ENCODE assay signal across 8 cellular contexts in the genomic region with DNA sequence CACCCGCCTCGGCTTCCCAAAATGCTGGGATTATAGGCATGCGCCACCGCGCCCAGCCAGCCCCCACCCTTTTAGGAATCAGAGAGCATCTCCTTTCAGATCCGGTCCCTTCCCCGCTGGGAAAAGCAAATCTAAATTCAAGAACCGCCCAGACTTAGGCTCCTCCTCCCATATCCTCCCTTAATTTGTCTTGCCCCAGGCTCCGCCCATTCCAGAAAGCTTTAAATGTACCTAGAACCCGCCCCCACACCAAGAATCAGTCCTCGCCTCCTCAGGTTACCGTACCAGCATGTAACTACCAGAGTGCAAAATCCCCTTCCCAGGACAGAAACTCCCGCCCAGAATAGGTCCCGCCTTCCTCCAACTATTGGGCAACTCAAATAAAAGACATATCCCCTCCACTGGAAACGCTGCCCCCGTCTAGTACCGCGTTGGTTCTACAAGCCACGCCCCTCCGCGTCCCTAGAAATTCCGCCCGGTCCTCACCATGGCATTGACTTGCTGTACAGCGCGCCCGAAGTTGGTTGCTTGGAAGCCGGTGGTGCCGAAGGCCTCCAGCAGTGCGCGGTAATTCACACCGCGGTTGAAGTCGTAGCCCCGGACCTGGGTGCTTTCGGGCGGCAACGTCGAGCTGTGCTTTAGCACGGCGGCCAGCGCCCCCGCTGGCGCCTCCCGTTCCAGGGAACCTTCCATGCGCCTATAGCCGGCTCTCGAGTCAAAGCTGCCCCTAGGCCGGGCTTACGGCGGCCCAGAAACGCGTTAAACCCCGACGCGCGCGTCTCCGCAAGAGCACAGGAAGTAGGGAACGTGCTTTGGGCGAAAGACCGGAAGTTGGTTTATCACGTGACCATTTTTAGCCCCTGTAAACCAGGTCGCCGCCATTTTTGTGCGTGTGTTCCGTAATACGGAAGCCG. TPM values are rescaled to one million over a fixed set of nuclear protein-coding genes. Genes with fewer than 3 reads are reported as not detected.
DNase-seq lines count a peak whose midpoint lies in the region; ATAC-seq and TF ChIP-seq lines count a peak whose summit lies in the region.

A gene (minus strand): TSS at position 807 of the 914 bp plus-strand sequence. CDS start 114 bp downstream, at position 693.

- H3K27me3 ChIP-seq in duodenal mucosa (ENCODE audit: control insufficient read depth in 1 of 2, insufficient read depth in 2 of 2, low read length in 2 of 2) (no peaks in the 10 kb centered on the region), right lobe of liver (no peaks in the 10 kb centered on the region)

- TF ChIP-seq CTCF in CD14-positive monocyte (IDR thresholded peaks at IDR 0.05): no peak
- TF ChIP-seq CTCF in right lobe of liver (IDR thresholded peaks at IDR 0.05): no peak

- peak within 1 kb of the TSS; percentile 96 to 98 for H3K4me3 Mint-ChIP-seq in CD14-positive monocyte
- H3K4me3 Mint-ChIP-seq in activated CD4-positive, alpha-beta memory T cell treated with anti-CD3 and anti-CD28 coated beads for 36 hours: peak within 1 kb of the TSS; percentile 95

- DNase-seq in CD14-positive monocyte (ENCODE audit: low spot score) (peak; percentile 94), NCI-H82 treated with DMSO at 0.1 percent for 48 hours (lab: John Stamatoyannopoulos, UW; ENCODE audit: unreplicated experiment) (peak; percentile 100), right lobe of liver (peak; percentile 88 to 95 (median 93))
- peak; percentile 95 for DNase-seq in activated CD4-positive, alpha-beta memory T cell treated with anti-CD3 and anti-CD28 coated beads for 36 hours
- peak; percentile 81 to 92 for DNase-seq in stimulated activated CD4-positive, alpha-beta T cell treated with anti-CD3 and anti-CD28 coated beads, Interleukin-4, amount 100 ng/mL, for 4 hours

- POLR2A ChIA-PET in activated CD4-positive, alpha-beta memory T cell treated with anti-CD3 and anti-CD28 coated beads for 36 hours (lab: Charles Lee): interaction anchor here (0.6 to 2.5 kb wide), 8 partner anchors 9 to 252 kb away, joined by 3 to 12 read pairs (median 4); a partner anchor contains a TSS

- ATAC-seq in GM19397 (IDR thresholded peaks at IDR 0.05; ENCODE audit: unreplicated experiment): peak; percentile 67
- peak; percentile 38 for ATAC-seq in HG03575 (IDR thresholded peaks at IDR 0.05; ENCODE audit: extremely low read depth, insufficient number of reproducible peaks, low FRiP score, unreplicated experiment)
- peak; percentile 78 to 87 (median 84) for ATAC-seq in right lobe of liver

- CTCF ChIA-PET in activated CD4-positive, alpha-beta memory T cell treated with anti-CD3 and anti-CD28 coated beads for 36 hours (lab: Charles Lee): interaction anchor here (0.7 to 1.9 kb wide), 6 partner anchors 10 to 117 kb away, joined by 3 to 9 read pairs (median 4); no protein-coding TSS in a partner anchor

- H3K27ac ChIP-seq in duodenal mucosa (ENCODE audit: low read depth, low read length) (peak within 1 kb of the TSS; percentile 93), right lobe of liver (peak within 1 kb of the TSS; percentile 77 to 93 (median 85))

- peaks cover 31 to 38% of the 10 kb centered on the region in 2 donors for H3K36me3 Mint-ChIP-seq in CD14-positive monocyte
- H3K36me3 Mint-ChIP-seq in activated CD4-positive, alpha-beta memory T cell treated with anti-CD3 and anti-CD28 coated beads for 36 hours: peaks cover 23% of the 10 kb centered on the region

- peak within 1 kb of the TSS; percentile 93 to 99 (median 97) for H3K27ac Mint-ChIP-seq in CD14-positive monocyte
- peak within 1 kb of the TSS; percentile 94 for H3K27ac Mint-ChIP-seq in activated CD4-positive, alpha-beta memory T cell treated with anti-CD3 and anti-CD28 coated beads for 36 hours

- peak; percentile 66 for TF ChIP-seq POLR2A in right lobe of liver (IDR thresholded peaks at IDR 0.05)

- H3K9ac ChIP-seq in duodenal mucosa (ENCODE audit: low read depth in 1 of 2, low read length in 2 of 2): peak within 1 kb of the TSS; percentile 93 to 96

- H3K4me3 ChIP-seq in duodenal mucosa (ENCODE audit: low read depth in 1 of 2, low read length in 2 of 2) (peak within 1 kb of the TSS; percentile 97 to 98), right lobe of liver (peak within 1 kb of the TSS; percentile 85 to 97 (median 94))

- intact Hi-C loops in CD14-positive monocyte (cut with micrococcal nuclease) (loop anchor here in 1 of 2 donors (2.0 to 5.0 kb wide), 2 partner anchors 17 to 56 kb away; a partner anchor contains a TSS), right lobe of liver (cut with DNase I) (no loop called here)
- intact Hi-C loops in activated CD4-positive, alpha-beta memory T cell treated with anti-CD3 and anti-CD28 coated beads for 36 hours (cut with micrococcal nuclease): loop anchor here (1.0 to 5.0 kb wide), 5 partner anchors 12 to 130 kb away; a partner anchor contains a TSS

- H3K9me3 Mint-ChIP-seq in CD14-positive monocyte: no peaks in the 10 kb centered on the region
- H3K9me3 Mint-ChIP-seq in activated CD4-positive, alpha-beta memory T cell treated with anti-CD3 and anti-CD28 coated beads for 36 hours: no peaks in the 10 kb centered on the region

- H3K4me1 ChIP-seq in duodenal mucosa (ENCODE audit: control insufficient read depth in 1 of 2, insufficient read depth in 2 of 2, low read length in 2 of 2) (peaks cover 0 to 7% of the 10 kb centered on the region in 2 donors), right lobe of liver (peaks cover 0 to 19% (median 0%) of the 10 kb centered on the region in 4 donors)

- H3K4me1 Mint-ChIP-seq in CD14-positive monocyte: peaks cover 19% of the 10 kb centered on the region
- peaks cover 22% of the 10 kb centered on the region for H3K4me1 Mint-ChIP-seq in activated CD4-positive, alpha-beta memory T cell treated with anti-CD3 and anti-CD28 coated beads for 36 hours (ENCODE audit: low read depth)

- H3K9me3 ChIP-seq in duodenal mucosa (ENCODE audit: control insufficient read depth in 1 of 2, low read length in 2 of 2): no peaks in the 10 kb centered on the region
- H3K9me3 ChIP-seq in right lobe of liver: no peaks in the 10 kb centered on the region

- 0% methylated on average over 39 of the region's 68 CpGs for WGBS in right lobe of liver (ENCODE audit: insufficient coverage, low coverage, low lambda C conversion rate, missing lambda C conversion rate)

- H3K36me3 ChIP-seq in duodenal mucosa (ENCODE audit: control insufficient read depth in 1 of 2, insufficient read depth in 2 of 2, low read length in 2 of 2) (peaks cover 15 to 33% of the 10 kb centered on the region in 2 donors), right lobe of liver (peaks cover 0 to 29% (median 14%) of the 10 kb centered on the region in 4 donors)

- H3K27me3 Mint-ChIP-seq in CD14-positive monocyte (ENCODE audit: low read depth in 3 of 3): peaks cover 0 to 6% (median 0%) of the 10 kb centered on the region in 3 donors
- no peaks in the 10 kb centered on the region for H3K27me3 Mint-ChIP-seq in activated CD4-positive, alpha-beta memory T cell treated with anti-CD3 and anti-CD28 coated beads for 36 hours

RNA-seq across cellular contexts. Expression of the gene that starts here (rescaled TPM):
- polyA plus RNA-seq in CD14-positive monocyte: 10 to 100 TPM; 51.0 to 53.4 TPM
- total RNA-seq in activated CD4-positive, alpha-beta memory T cell treated with anti-CD3 and anti-CD28 coated beads for 36 hours: 100 to 1,000 TPM; 126 to 127 TPM
- 10 to 100 TPM; 29.5 to 60.5 (median 45.8) TPM for total RNA-seq in right lobe of liver

Comparison
In these comparisons a context has a peak if more than half of its experiments do, and no peak if none do; other contexts are left out.
1. Peak in every context shown above with its lines: DNase-seq, ATAC-seq, H3K4me3 ChIP-seq and H3K27ac ChIP-seq.